ENCODE assay signal across 8 cellular contexts in genomic region chr10:52818019-52818418, GRCh38. TPM values are rescaled to one million over a fixed set of nuclear protein-coding genes. Genes with fewer than 3 reads are reported as not detected.
DNase-seq lines count a peak whose midpoint lies in the region; ATAC-seq and TF ChIP-seq lines count a peak whose summit lies in the region.

No MANE protein-coding gene starts in this region.

- no peaks in the 10 kb centered on the region; the same call in 1 of the 2 replicates for H3K9me3 ChIP-seq in OCI-LY7 (ENCODE audit: low read length)

- TF ChIP-seq CTCF in GM06990 (IDR thresholded peaks at IDR 0.05; ENCODE audit: insufficient read depth, low read length, poor library complexity, severe bottlenecking) (peak; percentile 70), OCI-LY7 (conservative IDR thresholded peaks at IDR 0.05; ENCODE audit: low read length) (peak; percentile 90)

- H3K36me3 ChIP-seq in GM06990 (ENCODE audit: control insufficient read depth, insufficient read depth, low read length), result no peaks in the 10 kb centered on the region
- H3K36me3 ChIP-seq in OCI-LY7 (ENCODE audit: insufficient read depth, low read length), result no peaks in the 10 kb centered on the region

- BruUV-seq in OCI-LY7 (replicated peaks; lab: Mats Ljungman, UMichigan), result no TSS peak

- H3K27me3 ChIP-seq in GM06990 (replicated peaks; ENCODE audit: control insufficient read depth, insufficient read depth, low read length), result no peaks in the 10 kb centered on the region

- H3K79me2 ChIP-seq in OCI-LY7 (ENCODE audit: insufficient read depth, low read depth, low read length), result no peaks in the 10 kb centered on the region

- POLR2A ChIA-PET in OCI-LY7 (lab: Charles Lee), result interaction anchor here (0.5 to 2.4 kb wide), 7 partner anchors 10 to 988 kb away, joined by 3 to 12 read pairs (median 3); no protein-coding TSS in a partner anchor

- H3K27ac ChIP-seq in OCI-LY7 (ENCODE audit: low read depth, low read length, poor library complexity, severe bottlenecking), result no peak overlapping the region

- peak overlapping the region; percentile 70; the same call in 1 of the 2 replicates for H2AFZ ChIP-seq in OCI-LY7 (ENCODE audit: low read length)

- peak; percentile 48 for DNase-seq in GM06990 (ENCODE audit: extremely low read depth, insufficient read length)
- peak; percentile 80 for DNase-seq in OCI-LY7 (ENCODE audit: low spot score)
- DNase-seq in fibroblast of peridontal ligament (ENCODE audit: extremely low read depth), result peak; percentile 47
- peak; percentile 21 for DNase-seq in smooth muscle cell of the brain vasculature (ENCODE audit: low read depth, low spot score)
- DNase-seq in stimulated activated CD4-positive, alpha-beta T cell treated with anti-CD3 and anti-CD28 coated beads, Interleukin-12 subunit alpha, Interleukin-12 subunit beta, amount 100 ng/mL, for 4 hours, result no peak
- no peak for DNase-seq in cerebellar nuclear complex (lab: John Stamatoyannopoulos, UW)

- H3K9me2 ChIP-seq in OCI-LY7 (ENCODE audit: insufficient read depth, low read length), result no peaks in the 10 kb centered on the region

- no peaks in the 10 kb centered on the region for H4K20me1 ChIP-seq in OCI-LY7 (ENCODE audit: insufficient read depth, low read length)

- intact Hi-C loops in OCI-LY7 (cut with micrococcal nuclease; ENCODE audit: unreplicated experiment), result loop anchor here (2.0 to 10.0 kb wide), 2 partner anchors 67 to 137 kb away; no protein-coding TSS in a partner anchor

- no peak overlapping the region for H3K4me2 ChIP-seq in OCI-LY7 (ENCODE audit: low read length)

- peaks cover 35% of the 10 kb centered on the region for H3K4me1 ChIP-seq in OCI-LY7 (ENCODE audit: insufficient read depth, low read length, poor library complexity, severe bottlenecking)

- H3K4me3 ChIP-seq in GM06990 (replicated peaks; ENCODE audit: low read depth, low read length) (no peak overlapping the region), OCI-LY7 (ENCODE audit: low read depth, low read length, poor library complexity, severe bottlenecking) (no peak overlapping the region)

- CTCF ChIA-PET in OCI-LY7 (lab: Charles Lee; ENCODE audit: unreplicated experiment), result no interaction called here

- ATAC-seq in GM19467 (IDR thresholded peaks at IDR 0.05; ENCODE audit: unreplicated experiment), result peak; percentile 92
- ATAC-seq in HG03378 (IDR thresholded peaks at IDR 0.05; ENCODE audit: unreplicated experiment), result peak; percentile 96

RNA-seq across cellular contexts. Expression of gene MBL2, which starts 45.4 kb away (rescaled TPM):
- total RNA-seq in OCI-LY7 (2014; rRNA removed; shearing (Covaris generic)), result not detected in 2 replicates
- total RNA-seq in OCI-LY7 (2022), result not detected in 2 replicates

Comparison
In these comparisons a context has a peak if more than half of its experiments do, and no peak if none do; other contexts are left out.
1. DNase-seq: peak in GM06990 (single experiment), OCI-LY7 (single experiment), fibroblast of peridontal ligament (single experiment) and smooth muscle cell of the brain vasculature (single experiment); none in stimulated activated CD4-positive, alpha-beta T cell treated with anti-CD3 and anti-CD28 coated beads, Interleukin-12 subunit alpha, Interleukin-12 subunit beta, amount 100 ng/mL, for 4 hours (single experiment) and cerebellar nuclear complex (0 of 2).